1 cellular context compared by ENCODE assay signal in genomic region chr1:226309398-226310122, GRCh38.
A peak's percentile ranks its signal among the peaks of the same experiment; 100 is the strongest.
TF ChIP-seq lines count a peak whose summit lies in the region.

No MANE protein-coding gene starts in this region.

TF ChIP-seq in K562, 482 proteins besides CTCF, POLR2A, EP300 and RAD21 (continued from another document and continues in another):
- TF ChIP-seq MXD1 (CRISPR knock-in tag; IDR thresholded peaks at IDR 0.05; ENCODE audit: borderline replicate concordance, poor library complexity, severe bottlenecking), result no peak
- no peak for TF ChIP-seq SPI1 (IDR thresholded peaks at IDR 0.05; ENCODE audit: borderline replicate concordance, low read depth, low read length)
- TF ChIP-seq ZNF318 (IDR thresholded peaks at IDR 0.05; ENCODE audit: borderline replicate concordance in 1 of 2, low read depth in 1 of 2), result no peak
- no peak; the same call in 1 of the 2 replicates for TF ChIP-seq SUPT5H (IDR thresholded peaks at IDR 0.05)
- TF ChIP-seq SMARCC2 (IDR thresholded peaks at IDR 0.05; ENCODE audit: low read depth), result no peak
- no peak for TF ChIP-seq FOXK2 (conservative IDR thresholded peaks at IDR 0.05 in 1 of 2, IDR thresholded peaks at IDR 0.05 in 1 of 2; ENCODE audit: low read depth in 2 of 2)
- TF ChIP-seq IRF2 (CRISPR knock-in tag; IDR thresholded peaks at IDR 0.05), result no peak
- no peak for TF ChIP-seq ZNF24 (IDR thresholded peaks at IDR 0.05)
- peak; percentile 6 for TF ChIP-seq RBBP5 (IDR thresholded peaks at IDR 0.05; ENCODE audit: borderline replicate concordance, insufficient read depth, low read length, poor library complexity, severe bottlenecking)
- no peak for TF ChIP-seq ZNF561 (CRISPR knock-in tag; conservative IDR thresholded peaks at IDR 0.05)
- no peak for TF ChIP-seq CBFB (CRISPR knock-in tag; IDR thresholded peaks at IDR 0.05)
- no peak for TF ChIP-seq ETV6 (IDR thresholded peaks at IDR 0.05; ENCODE audit: borderline replicate concordance in 1 of 2, low read depth in 2 of 2, low read length in 1 of 2)
- TF ChIP-seq ETV6 (CRISPR knock-in tag; IDR thresholded peaks at IDR 0.05; ENCODE audit: borderline replicate concordance), result no peak
- peak; percentile 24; the same call in 1 of the 2 replicates for TF ChIP-seq CREM (IDR thresholded peaks at IDR 0.05; ENCODE audit: low read depth)
- TF ChIP-seq HSF4 (CRISPR knock-in tag; IDR thresholded peaks at IDR 0.05; ENCODE audit: borderline replicate concordance), result no peak
- no peak for TF ChIP-seq PBX2 (CRISPR knock-in tag; IDR thresholded peaks at IDR 0.05; ENCODE audit: low read depth)
- TF ChIP-seq PBX2 (tag; conservative IDR thresholded peaks at IDR 0.05; ENCODE audit: low read depth), result no peak
- TF ChIP-seq GTF2E2 (tag; IDR thresholded peaks at IDR 0.05), result no peak
- no peak for TF ChIP-seq ZNF165 (CRISPR knock-in tag; IDR thresholded peaks at IDR 0.05; ENCODE audit: borderline replicate concordance)
- TF ChIP-seq ZZZ3 (IDR thresholded peaks at IDR 0.05), result no peak
- peak; percentile 67 for TF ChIP-seq RBFOX2 (IDR thresholded peaks at IDR 0.05; ENCODE audit: low read depth, low read length)
- no peak for TF ChIP-seq ZC3H4 (CRISPR knock-in tag; IDR thresholded peaks at IDR 0.05; ENCODE audit: borderline replicate concordance)
- TF ChIP-seq TRIM24 (IDR thresholded peaks at IDR 0.05), result no peak
- TF ChIP-seq FOXA1 (IDR thresholded peaks at IDR 0.05; ENCODE audit: borderline replicate concordance), result no peak
- TF ChIP-seq ZNF280B (CRISPR knock-in tag; IDR thresholded peaks at IDR 0.05), result no peak
- TF ChIP-seq ZBTB40 (IDR thresholded peaks at IDR 0.05), result peak; percentile 70
- no peak for TF ChIP-seq ZBTB40 (CRISPR knock-in tag; IDR thresholded peaks at IDR 0.05)
- TF ChIP-seq CBX8 (IDR thresholded peaks at IDR 0.05; ENCODE audit: borderline replicate concordance, extremely low read depth, low read depth, low read length, poor library complexity, severe bottlenecking), result no peak
- no peak for TF ChIP-seq GABPB2 (CRISPR knock-in tag; conservative IDR thresholded peaks at IDR 0.05)
- no peak for TF ChIP-seq ZBED1 (IDR thresholded peaks at IDR 0.05)
- TF ChIP-seq STAT5A (IDR thresholded peaks at IDR 0.05; ENCODE audit: borderline replicate concordance, low read length), result peak; percentile 6; the same call in 1 of the 2 replicates
- TF ChIP-seq NFXL1 (CRISPR knock-in tag; IDR thresholded peaks at IDR 0.05), result no peak
- no peak for TF ChIP-seq ATF4 (CRISPR knock-in tag; IDR thresholded peaks at IDR 0.05)
- no peak for TF ChIP-seq GTF2B (IDR thresholded peaks at IDR 0.05; ENCODE audit: extremely low read depth, insufficient read length)
- no peak for TF ChIP-seq TEAD4 (IDR thresholded peaks at IDR 0.05; ENCODE audit: low read length)
- no peak for TF ChIP-seq TEAD4 (CRISPR knock-in tag; IDR thresholded peaks at IDR 0.05; ENCODE audit: borderline replicate concordance)
